In genomic region chr6:87164004-87164403, GRCh38 we compare ENCODE assay signal across 19 cellular contexts. TPM values are rescaled to one million over a fixed set of nuclear protein-coding genes. Genes with fewer than 3 reads are reported as not detected.
DNase-seq lines count a peak whose midpoint lies in the region; ATAC-seq and TF ChIP-seq lines count a peak whose summit lies in the region.
"Had no signal": no experiment of that assay in that cellular context is flagged by ENCODE, and none has a peak within 500 bp of the region (broad histone marks: within the 10 kb centered on the region; RNA-seq: fewer than 3 reads in every experiment).

No MANE protein-coding gene starts in this region.

- H3K27me3 Mint-ChIP-seq in activated naive CD8-positive, alpha-beta T cell: no peaks in the 10 kb centered on the region
- H3K27me3 Mint-ChIP-seq in activated naive CD8-positive, alpha-beta T cell treated with anti-CD3 and anti-CD28 coated beads for 36 hours: no peaks in the 10 kb centered on the region
- no peaks in the 10 kb centered on the region for H3K27me3 Mint-ChIP-seq in IgD-negative memory B cell
- H3K27me3 Mint-ChIP-seq: activated naive CD8-positive, alpha-beta T cell treated with anti-CD3 and anti-CD28 coated beads, Interleukin-2, amount 10 ng/mL, durations not matched to agents 7 days and 5 days had no signal

- H3K4me3 Mint-ChIP-seq in activated naive CD8-positive, alpha-beta T cell: peak overlapping the region; percentile 24
- H3K4me3 Mint-ChIP-seq in activated naive CD8-positive, alpha-beta T cell treated with anti-CD3 and anti-CD28 coated beads for 36 hours: no peak overlapping the region
- H3K4me3 Mint-ChIP-seq in IgD-negative memory B cell: peak overlapping the region in 1 of 4 donors; percentile 64
- H3K4me3 Mint-ChIP-seq: activated naive CD8-positive, alpha-beta T cell treated with anti-CD3 and anti-CD28 coated beads, Interleukin-2, amount 10 ng/mL, durations not matched to agents 7 days and 5 days had no signal

- TF ChIP-seq CTCF in fibroblast of the aortic adventitia (IDR thresholded peaks at IDR 0.05; ENCODE audit: insufficient read depth, low read length): no peak

- no peaks in the 10 kb centered on the region for H3K9me3 Mint-ChIP-seq in activated naive CD8-positive, alpha-beta T cell (ENCODE audit: low read depth)
- H3K9me3 Mint-ChIP-seq in activated naive CD8-positive, alpha-beta T cell treated with anti-CD3 and anti-CD28 coated beads for 36 hours: no peaks in the 10 kb centered on the region
- no peaks in the 10 kb centered on the region for H3K9me3 Mint-ChIP-seq in IgD-negative memory B cell
- H3K9me3 Mint-ChIP-seq: activated naive CD8-positive, alpha-beta T cell treated with anti-CD3 and anti-CD28 coated beads, Interleukin-2, amount 10 ng/mL, durations not matched to agents 7 days and 5 days had no signal

- no peak for DNase-seq in activated naive CD8-positive, alpha-beta T cell treated with anti-CD3 and anti-CD28 coated beads for 36 hours
- DNase-seq in fibroblast of the aortic adventitia (ENCODE audit: low read depth) (peak; percentile 16), NCI-H1092 (lab: John Stamatoyannopoulos, UW) (no peak), ecto neural progenitor cell (ENCODE audit: low spot score) (no peak), amygdala (lab: John Stamatoyannopoulos, UW) (no peak)
- DNase-seq: activated naive CD8-positive, alpha-beta T cell treated with anti-CD3 and anti-CD28 coated beads, Interleukin-2, amount 10 ng/mL, durations not matched to agents 7 days and 5 days; activated T-cell treated with anti-CD3 and anti-CD28 coated beads for 4 hours; dermis blood vessel endothelial cell; EL; left colon; NCI-H1930; NCI-H446 treated with DMSO at 0.1 percent for 48 hours; NK-92 treated with Interleukin-12 subunit alpha and Interleukin-12 subunit beta, amount 100 ng/mL, for 24 hours; right cardiac atrium; stimulated activated naive CD4-positive, alpha-beta T cell had no signal

- H3K4me3 ChIP-seq in fibroblast of the aortic adventitia (ENCODE audit: low read depth, low read length): no peak overlapping the region
- H3K4me3 ChIP-seq: tibial nerve had no signal

- peak overlapping the region; percentile 65 for H3K27ac Mint-ChIP-seq in activated naive CD8-positive, alpha-beta T cell
- H3K27ac Mint-ChIP-seq in activated naive CD8-positive, alpha-beta T cell treated with anti-CD3 and anti-CD28 coated beads for 36 hours: no peak overlapping the region
- peak overlapping the region in 2 of 3 donors; percentile 18 to 64 for H3K27ac Mint-ChIP-seq in IgD-negative memory B cell
- H3K27ac Mint-ChIP-seq: activated naive CD8-positive, alpha-beta T cell treated with anti-CD3 and anti-CD28 coated beads, Interleukin-2, amount 10 ng/mL, durations not matched to agents 7 days and 5 days had no signal

- H3K4me1 Mint-ChIP-seq in activated naive CD8-positive, alpha-beta T cell (ENCODE audit: low read depth): peaks cover 81% of the 10 kb centered on the region
- peaks cover 71% of the 10 kb centered on the region for H3K4me1 Mint-ChIP-seq in activated naive CD8-positive, alpha-beta T cell treated with anti-CD3 and anti-CD28 coated beads for 36 hours
- H3K4me1 Mint-ChIP-seq in IgD-negative memory B cell: peaks cover 53 to 62% (median 60%) of the 10 kb centered on the region in 3 donors

- no peak for ATAC-seq in HG02571 (IDR thresholded peaks at IDR 0.05; ENCODE audit: unreplicated experiment)
- ATAC-seq: left colon had no signal

- H3K36me3 Mint-ChIP-seq in activated naive CD8-positive, alpha-beta T cell: peaks cover 8% of the 10 kb centered on the region
- peaks cover 28% of the 10 kb centered on the region for H3K36me3 Mint-ChIP-seq in activated naive CD8-positive, alpha-beta T cell treated with anti-CD3 and anti-CD28 coated beads for 36 hours
- H3K36me3 Mint-ChIP-seq in IgD-negative memory B cell: no peaks in the 10 kb centered on the region

RNA-seq across cellular contexts. Expression of gene ZNF292, which starts 8.6 kb away (rescaled TPM):
- total RNA-seq in activated naive CD8-positive, alpha-beta T cell treated with anti-CD3 and anti-CD28 coated beads for 36 hours: 10 to 100 TPM; 42.6 to 45.9 TPM
- 37.2 TPM for polyA plus RNA-seq in IgD-negative memory B cell
- total RNA-seq in fibroblast of the aortic adventitia (ENCODE audit: low replicate concordance): 34.7 and 42.6 TPM in 2 replicates
